ENCODE assay signal across 1 cellular context in genomic region chr13:33278923-33279322, GRCh38.
TF ChIP-seq lines count a peak whose summit lies in the region.

No MANE protein-coding gene starts in this region.

TF ChIP-seq in WTC11, 78 proteins besides CTCF, POLR2A, EP300 and RAD21 (continued from another document):
- TF ChIP-seq FOXJ3 (CRISPR knock-in tag; IDR thresholded peaks at IDR 0.05; ENCODE audit: borderline replicate concordance): no peak
- no peak for TF ChIP-seq GRHL2 (CRISPR knock-in tag; IDR thresholded peaks at IDR 0.05; ENCODE audit: insufficient replicate concordance, severe bottlenecking)
- TF ChIP-seq ZBTB21 (CRISPR knock-in tag; IDR thresholded peaks at IDR 0.05; ENCODE audit: borderline replicate concordance): no peak
- no peak for TF ChIP-seq MAX (CRISPR knock-in tag; IDR thresholded peaks at IDR 0.05)
